20 cellular contexts compared by ENCODE assay signal in the genomic region with DNA sequence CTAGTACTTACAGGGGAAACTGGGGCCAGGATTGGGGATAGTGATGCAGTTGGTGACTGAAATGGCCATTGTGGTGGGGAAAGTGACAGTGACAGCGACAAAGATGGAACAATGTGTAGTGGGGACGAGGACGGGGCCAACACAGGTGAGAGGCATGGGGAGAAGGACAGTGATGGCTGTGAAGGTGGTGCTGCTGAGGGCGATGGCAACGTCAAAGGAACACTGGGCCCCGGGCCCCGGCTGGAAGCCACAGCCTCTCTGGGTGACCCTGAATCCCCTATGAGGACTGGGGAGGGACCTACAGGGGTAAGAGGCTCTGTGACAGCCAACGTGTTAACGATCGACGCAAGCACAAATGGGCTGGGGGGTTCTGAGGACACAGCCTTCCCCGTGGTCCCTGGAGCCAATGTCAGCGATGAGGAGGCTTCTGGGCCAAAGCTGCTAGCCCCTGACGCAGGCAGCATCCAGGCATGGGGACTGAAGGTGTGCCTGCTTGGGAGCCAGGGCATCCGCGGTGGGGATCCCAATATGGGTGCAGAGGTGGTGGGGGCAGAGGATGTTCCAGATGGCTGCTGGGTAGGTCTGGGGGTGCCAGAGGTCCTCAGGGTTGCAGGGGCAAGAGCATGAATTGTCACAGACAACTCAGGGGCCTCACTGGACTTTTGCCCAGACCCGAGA. TPM values are rescaled to one million over a fixed set of nuclear protein-coding genes. Genes with fewer than 3 reads are reported as not detected.
"Had no signal": no experiment of that assay in that cellular context is flagged by ENCODE, and none has a peak within 500 bp of the region (broad histone marks: within the 10 kb centered on the region; RNA-seq: fewer than 3 reads in every experiment).

No MANE protein-coding gene starts in this region.

- H3K9me3 Mint-ChIP-seq: activated CD4-positive, alpha-beta memory T cell treated with anti-CD3 and anti-CD28 coated beads, Interleukin-2, amount 10 ng/mL, durations not matched to agents 7 days and 5 days; activated T-helper 17 cell treated with anti-CD3 and anti-CD28 coated beads, Interleukin-2, amount 50 U/mL, for 72 hours; central memory CD8-positive, alpha-beta T cell; naive thymus-derived CD8-positive, alpha-beta T cell; T-helper 2 cell treated with Interferon-gamma antibody and Interleukin-4, amounts not matched to agents 5 μg/mL and 100 μg/mL, for 36 hours had no signal

- DNase-seq: activated CD4-positive, alpha-beta memory T cell treated with anti-CD3 and anti-CD28 coated beads, Interleukin-2, amount 10 ng/mL, durations not matched to agents 7 days and 5 days; activated CD4-positive, alpha-beta T cell treated with anti-CD3 and anti-CD28 coated beads for 1 hour; activated CD8-positive, alpha-beta memory T cell treated with anti-CD3 and anti-CD28 coated beads, Interleukin-2, amount 50 U/mL, for 4 hours; activated naive CD4-positive, alpha-beta T cell treated with anti-CD3 and anti-CD28 coated beads, Interleukin-2, amount 50 U/mL, for 16 hours; amniotic stem cell; hippocampal formation; stimulated activated CD4-positive, alpha-beta T cell treated with anti-CD3 and anti-CD28 coated beads, Interleukin-2, amount 100 ng/mL, for 48 hours; stimulated activated naive CD8-positive, alpha-beta T cell treated with anti-CD3 and anti-CD28 coated beads, Interleukin-15, Interleukin-2, amounts not matched to agents 100 U/mL and 50 U/mL, for 24 hours had no signal

- H3K9me3 ChIP-seq: body of pancreas, gastroesophageal sphincter, suprapubic skin had no signal

- H3K36me3 ChIP-seq: gastroesophageal sphincter, suprapubic skin had no signal

- H3K27me3 ChIP-seq: body of pancreas had no signal

- H3K27ac ChIP-seq: body of pancreas, gastroesophageal sphincter, suprapubic skin had no signal

- ATAC-seq: activated T-helper 17 cell treated with anti-CD3 and anti-CD28 coated beads, Interleukin-2, amount 50 U/mL, for 72 hours; body of pancreas; gastroesophageal sphincter; naive thymus-derived CD8-positive, alpha-beta T cell; stimulated activated naive CD8-positive, alpha-beta T cell treated with anti-CD3 and anti-CD28 coated beads, Interleukin-15, Interleukin-2, amounts not matched to agents 100 U/mL and 50 U/mL, for 24 hours had no signal

- H3K4me1 Mint-ChIP-seq: activated CD4-positive, alpha-beta memory T cell treated with anti-CD3 and anti-CD28 coated beads, Interleukin-2, amount 10 ng/mL, durations not matched to agents 7 days and 5 days; activated T-helper 17 cell treated with anti-CD3 and anti-CD28 coated beads, Interleukin-2, amount 50 U/mL, for 72 hours; central memory CD8-positive, alpha-beta T cell; naive thymus-derived CD8-positive, alpha-beta T cell had no signal

- H3K4me3 ChIP-seq: body of pancreas, gastroesophageal sphincter, suprapubic skin had no signal

- H3K4me3 Mint-ChIP-seq: activated CD4-positive, alpha-beta memory T cell treated with anti-CD3 and anti-CD28 coated beads, Interleukin-2, amount 10 ng/mL, durations not matched to agents 7 days and 5 days; activated T-helper 17 cell treated with anti-CD3 and anti-CD28 coated beads, Interleukin-2, amount 50 U/mL, for 72 hours; central memory CD8-positive, alpha-beta T cell; naive thymus-derived CD8-positive, alpha-beta T cell; T-helper 2 cell treated with Interferon-gamma antibody and Interleukin-4, amounts not matched to agents 5 μg/mL and 100 μg/mL, for 36 hours had no signal

- H3K27ac Mint-ChIP-seq: activated CD4-positive, alpha-beta memory T cell treated with anti-CD3 and anti-CD28 coated beads, Interleukin-2, amount 10 ng/mL, durations not matched to agents 7 days and 5 days; activated T-helper 17 cell treated with anti-CD3 and anti-CD28 coated beads, Interleukin-2, amount 50 U/mL, for 72 hours; naive thymus-derived CD8-positive, alpha-beta T cell; T-helper 2 cell treated with Interferon-gamma antibody and Interleukin-4, amounts not matched to agents 5 μg/mL and 100 μg/mL, for 36 hours had no signal

- H3K4me1 ChIP-seq: body of pancreas, gastroesophageal sphincter, suprapubic skin had no signal

- H3K36me3 Mint-ChIP-seq: naive thymus-derived CD8-positive, alpha-beta T cell had no signal

RNA-seq across cellular contexts. Expression of a gene that starts 25.2 kb away (rescaled TPM):
- total RNA-seq: activated CD4-positive, alpha-beta memory T cell treated with anti-CD3 and anti-CD28 coated beads, Interleukin-2, amount 10 ng/mL, durations not matched to agents 7 days and 5 days; activated T-helper 17 cell treated with anti-CD3 and anti-CD28 coated beads, Interleukin-2, amount 50 U/mL, for 72 hours; body of pancreas; epithelial cell of proximal tubule; gastroesophageal sphincter; lung microvascular endothelial cell; naive thymus-derived CD8-positive, alpha-beta T cell; osteocyte; suprapubic skin; ureter had no signal

RNA-seq across cellular contexts. Expression of a gene that starts 49.7 kb away (rescaled TPM):
- total RNA-seq: activated CD4-positive, alpha-beta memory T cell treated with anti-CD3 and anti-CD28 coated beads, Interleukin-2, amount 10 ng/mL, durations not matched to agents 7 days and 5 days; body of pancreas; epithelial cell of proximal tubule; gastroesophageal sphincter; lung microvascular endothelial cell; mononuclear cell; osteocyte; ureter had no signal
